In the genomic region with DNA sequence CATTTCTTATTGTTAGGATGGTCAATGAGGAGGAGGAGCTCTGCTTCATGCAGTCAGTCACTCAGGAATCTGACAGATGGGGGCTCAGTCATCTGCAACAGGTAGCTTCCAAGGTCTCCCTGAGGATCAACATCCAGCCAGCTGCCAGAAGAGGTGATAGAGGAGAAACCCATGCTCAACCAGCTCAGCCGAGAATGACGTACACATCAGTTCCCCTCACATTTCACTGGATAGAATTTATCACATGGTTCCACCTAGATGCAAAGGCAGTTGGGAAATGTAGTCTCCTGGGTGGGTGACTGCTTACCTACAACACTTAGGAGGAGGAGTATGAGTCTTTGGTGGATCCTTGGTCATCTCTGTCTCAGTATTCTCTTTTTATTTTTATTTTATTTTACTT, we compare ENCODE assay signal across 9 cellular contexts.
DNase-seq lines count a peak whose midpoint lies in the region; ATAC-seq, FAIRE-seq and TF ChIP-seq lines count a peak whose summit lies in the region.
"Had no signal": no experiment of that assay in that cellular context is flagged by ENCODE, and none has a peak within 500 bp of the region (broad histone marks: within the 10 kb centered on the region; RNA-seq: fewer than 3 reads in every experiment).

No MANE protein-coding gene starts in this region.

- peaks cover 8% of the 10 kb centered on the region; the same call in 2 of the 3 replicates for H3K4me1 Mint-ChIP-seq in GM23338
- H3K4me1 Mint-ChIP-seq in HFFc6 (ENCODE audit: low read depth): peaks cover 63% of the 10 kb centered on the region

- H3F3A ChIP-seq in GM23338 (replicated peaks; ENCODE audit: low read depth): no peaks in the 10 kb centered on the region

- intact Hi-C loops in mammary epithelial cell (cut with micrococcal nuclease): no loop called here
- intact Hi-C loops in left ventricle myocardium inferior (cut with micrococcal nuclease): no loop called here

- no peaks in the 10 kb centered on the region for H3K79me2 ChIP-seq in GM23338 (replicated peaks; ENCODE audit: insufficient read depth)
- no peaks in the 10 kb centered on the region for H3K79me2 ChIP-seq in mammary epithelial cell (ENCODE audit: insufficient read depth, low read length)

- H3K36me3 ChIP-seq in GM23338 (ENCODE audit: insufficient read depth) (no peaks in the 10 kb centered on the region), mammary epithelial cell (ENCODE audit: insufficient read depth, low read length) (no peaks in the 10 kb centered on the region), left ventricle myocardium inferior (no peaks in the 10 kb centered on the region)

- TF ChIP-seq CTCF in A549 (IDR thresholded peaks at IDR 0.05): no peak
- no peak for TF ChIP-seq CTCF in GM23338 (conservative IDR thresholded peaks at IDR 0.05; ENCODE audit: low read depth in 2 of 2)
- TF ChIP-seq CTCF in mammary epithelial cell (conservative IDR thresholded peaks at IDR 0.05 in 1 of 2, IDR thresholded peaks at IDR 0.05 in 1 of 2; ENCODE audit: extremely low read depth in 1 of 2, insufficient read depth in 1 of 2, low read depth in 1 of 2, low read length in 2 of 2): no peak
- TF ChIP-seq CTCF in HFFc6 (IDR thresholded peaks at IDR 0.05): no peak
- no peak for TF ChIP-seq CTCF in left ventricle myocardium inferior (IDR thresholded peaks at IDR 0.05; ENCODE audit: borderline replicate concordance)

- dilution Hi-C loops in mammary epithelial cell (cut with HindIII; ENCODE audit: low sequenced_read_pairs): no loop called here

- H3K27ac Mint-ChIP-seq in GM23338 (no peak overlapping the region), HFFc6 (no peak overlapping the region)

- H3K36me3 Mint-ChIP-seq in GM23338 (ENCODE audit: low read depth) (no peaks in the 10 kb centered on the region), HFFc6 (ENCODE audit: low read depth) (no peaks in the 10 kb centered on the region)

- H3K27me3 ChIP-seq in GM23338 (ENCODE audit: insufficient read depth): no peaks in the 10 kb centered on the region
- no peaks in the 10 kb centered on the region for H3K27me3 ChIP-seq in mammary epithelial cell (ENCODE audit: insufficient read depth, low read length)
- H3K27me3 ChIP-seq in left ventricle myocardium inferior (ENCODE audit: low read depth): no peaks in the 10 kb centered on the region

- no peaks in the 10 kb centered on the region for H4K20me1 ChIP-seq in GM23338 (replicated peaks; ENCODE audit: insufficient read depth)
- H4K20me1 ChIP-seq in mammary epithelial cell (ENCODE audit: insufficient read depth, low read length): no peaks in the 10 kb centered on the region

- BruUV-seq in mammary epithelial cell (replicated peaks; lab: Mats Ljungman, UMichigan): no TSS peak

- peak; percentile 68 to 77 for DNase-seq in A549 (ENCODE audit: low read depth in 1 of 2, low spot score in 1 of 2)
- peak; percentile 89 for DNase-seq in GM23338 (ENCODE audit: low spot score)
- DNase-seq in NCI-H69 (lab: John Stamatoyannopoulos, UW): peak; percentile 57
- peak; percentile 71 for DNase-seq in mammary epithelial cell
- peak; percentile 49 for DNase-seq in pons (ENCODE audit: low spot score)
- no peak for DNase-seq in HFFc6
- no peak for DNase-seq in activated effector memory CD4-positive, alpha-beta T cell treated with anti-CD3 and anti-CD28 coated beads, Interleukin-2, amount 50 U/mL, for 16 hours
- DNase-seq in left ventricle myocardium inferior: no peak

- H2AFZ ChIP-seq in GM23338 (no peak overlapping the region; the same call in 1 of the 2 replicates), mammary epithelial cell (ENCODE audit: low read depth, low read length) (no peak overlapping the region)

- no peak overlapping the region for H3K9ac ChIP-seq in mammary epithelial cell (ENCODE audit: insufficient read depth, low read length)

- no peak overlapping the region for H3K4me3 ChIP-seq in A549
- H3K4me3 ChIP-seq in GM23338: no peak overlapping the region
- no peak overlapping the region for H3K4me3 ChIP-seq in mammary epithelial cell (replicated peaks in 1 of 3; ENCODE audit: insufficient read depth in 1 of 3, low read depth in 2 of 3, low read length in 3 of 3)
- H3K4me3 ChIP-seq in left ventricle myocardium inferior: no peak overlapping the region

- in situ Hi-C loops in mammary epithelial cell (cut with MboI; ENCODE audit: low sequenced_read_pairs in 2 of 2): no loop called here

- POLR2A ChIA-PET in A549 (lab: Yijun Ruan, JAX): interaction anchor here (0.8 to 1.0 kb wide), 2 partner anchors 14 to 29 kb away, joined by 3 to 5 read pairs; no protein-coding TSS in a partner anchor

- no peak for TF ChIP-seq EP300 in A549 (IDR thresholded peaks at IDR 0.05)

- H3K9me3 Mint-ChIP-seq in GM23338: no peaks in the 10 kb centered on the region
- H3K9me3 Mint-ChIP-seq in HFFc6: no peaks in the 10 kb centered on the region

- CTCF ChIA-PET in A549 (lab: Yijun Ruan, JAX) (interaction anchor here (0.9 to 2.6 kb wide), 4 partner anchors 11 to 144 kb away, joined by 3 to 6 read pairs (median 4); no protein-coding TSS in a partner anchor), mammary epithelial cell (lab: Charles Lee; ENCODE audit: low non-redundant PET) (interaction anchor here (0.6 kb wide), 1 partner anchor 34 kb away, joined by 5 read pairs; no protein-coding TSS in a partner anchor)

- H3K4me3 Mint-ChIP-seq in GM23338: no peak overlapping the region
- no peak overlapping the region for H3K4me3 Mint-ChIP-seq in HFFc6

- H3K4me1 ChIP-seq in A549: peaks cover 41% of the 10 kb centered on the region
- no peaks in the 10 kb centered on the region; the same call in 1 of the 2 replicates for H3K4me1 ChIP-seq in GM23338 (ENCODE audit: insufficient read depth)
- peaks cover 64% of the 10 kb centered on the region for H3K4me1 ChIP-seq in mammary epithelial cell (ENCODE audit: insufficient read depth, low read length)
- no peaks in the 10 kb centered on the region for H3K4me1 ChIP-seq in left ventricle myocardium inferior

- no peak for TF ChIP-seq POLR2A in A549 (IDR thresholded peaks at IDR 0.05; ENCODE audit: low read length)

- H3K27ac ChIP-seq in A549 (peak overlapping the region; percentile 37 to 47; a peak in 2 of 6 replicates), GM23338 (ENCODE audit: low read depth) (no peak overlapping the region), mammary epithelial cell (ENCODE audit: insufficient read depth, low read depth, low read length) (peak overlapping the region; percentile 95), left ventricle myocardium inferior (replicated peaks) (no peak overlapping the region)
- H3K27ac ChIP-seq: VCaP had no signal

- H3K4me2 ChIP-seq in A549: peak overlapping the region; percentile 60
- H3K4me2 ChIP-seq in GM23338: no peak overlapping the region
- H3K4me2 ChIP-seq in mammary epithelial cell (ENCODE audit: insufficient read depth, low read depth, low read length): peak overlapping the region; percentile 39

- no peak for TF ChIP-seq RAD21 in A549 (conservative IDR thresholded peaks at IDR 0.05 in 1 of 2, IDR thresholded peaks at IDR 0.05 in 1 of 2)

- H3K9me3 ChIP-seq in A549: no peaks in the 10 kb centered on the region
- no peaks in the 10 kb centered on the region for H3K9me3 ChIP-seq in mammary epithelial cell (replicated peaks; ENCODE audit: insufficient read depth, low read length)
- H3K9me3 ChIP-seq in left ventricle myocardium inferior (replicated peaks): no peaks in the 10 kb centered on the region

- peaks cover 7% of the 10 kb centered on the region for H3K27me3 Mint-ChIP-seq in GM23338 (ENCODE audit: insufficient read depth, low read depth, poor library complexity)
- peaks cover 5% of the 10 kb centered on the region for H3K27me3 Mint-ChIP-seq in HFFc6 (ENCODE audit: insufficient read depth)

- 13% methylated on average over 2 of the region's 2 CpGs for WGBS in A549 (ENCODE audit: missing lambda C conversion rate)
- 6% methylated on average over 2 of the region's 2 CpGs for WGBS in mammary epithelial cell (ENCODE audit: low coverage, missing lambda C conversion rate)

- FAIRE-seq in A549 (lab: Jason Lieb, UNC): no peak

- H3K9me2 ChIP-seq in GM23338 (ENCODE audit: insufficient read depth): no peaks in the 10 kb centered on the region

- peak; percentile 75 to 90 for ATAC-seq in A549
- ATAC-seq in GM23338: peak; percentile 94

TF ChIP-seq in A549, 52 proteins besides CTCF, POLR2A, EP300 and RAD21 (continues in another document):
- TF ChIP-seq, protein P1, sequence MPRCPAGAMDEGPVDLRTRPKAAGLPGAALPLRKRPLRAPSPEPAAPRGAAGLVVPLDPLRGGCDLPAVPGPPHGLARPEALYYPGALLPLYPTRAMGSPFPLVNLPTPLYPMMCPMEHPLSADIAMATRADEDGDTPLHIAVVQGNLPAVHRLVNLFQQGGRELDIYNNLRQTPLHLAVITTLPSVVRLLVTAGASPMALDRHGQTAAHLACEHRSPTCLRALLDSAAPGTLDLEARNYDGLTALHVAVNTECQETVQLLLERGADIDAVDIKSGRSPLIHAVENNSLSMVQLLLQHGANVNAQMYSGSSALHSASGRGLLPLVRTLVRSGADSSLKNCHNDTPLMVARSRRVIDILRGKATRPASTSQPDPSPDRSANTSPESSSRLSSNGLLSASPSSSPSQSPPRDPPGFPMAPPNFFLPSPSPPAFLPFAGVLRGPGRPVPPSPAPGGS (IDR thresholded peaks at IDR 0.05): no peak
- no peak for TF ChIP-seq NPAS2 (CRISPR knock-in tag; IDR thresholded peaks at IDR 0.05; ENCODE audit: borderline replicate concordance)

Comparison
In these comparisons a context has a peak if more than half of its experiments do, and no peak if none do; other contexts are left out.
1. DNase-seq: peak in A549 (2 of 2), GM23338 (single experiment), NCI-H69 (single experiment), mammary epithelial cell (single experiment) and pons (single experiment); none in HFFc6 (single experiment), activated effector memory CD4-positive, alpha-beta T cell treated with anti-CD3 and anti-CD28 coated beads, Interleukin-2, amount 50 U/mL, for 16 hours (single experiment) and left ventricle myocardium inferior (single experiment).
2. H3K27ac ChIP-seq: peak in A549 (2 of 2) and mammary epithelial cell (single experiment); none in GM23338 (single experiment) and left ventricle myocardium inferior (single experiment).